ENCODE assay signal across 3 cellular contexts in the genomic region with DNA sequence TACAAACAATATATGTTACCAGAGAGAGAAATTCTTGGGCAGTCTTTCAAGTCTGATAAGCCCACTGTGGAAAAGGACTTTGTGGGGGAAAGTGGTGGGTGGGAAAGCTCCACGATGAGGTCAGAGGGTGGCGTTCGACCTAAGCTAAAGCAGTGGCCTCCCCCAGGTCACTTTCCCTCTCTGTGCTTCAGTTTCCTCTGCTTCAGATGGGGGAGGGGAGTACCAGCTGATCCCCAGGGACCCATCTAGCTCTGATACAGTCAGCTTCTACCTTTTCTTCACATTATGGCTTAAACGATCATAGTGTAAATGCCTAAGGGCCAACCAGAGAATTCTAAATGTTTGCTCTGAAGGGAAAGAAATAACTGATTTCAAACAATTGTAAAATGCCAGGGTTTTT.
TF ChIP-seq lines count a peak whose summit lies in the region.

No MANE protein-coding gene starts in this region.

TF ChIP-seq in SK-N-SH, 30 proteins besides CTCF, POLR2A, EP300 and RAD21 (continues in another document):
- TF ChIP-seq GATA2 (CRISPR knock-in tag; IDR thresholded peaks at IDR 0.05) (no peak), FOXM1 (IDR thresholded peaks at IDR 0.05; ENCODE audit: low read depth) (no peak), NFIC (IDR thresholded peaks at IDR 0.05; ENCODE audit: borderline replicate concordance) (no peak), POLR2AphosphoS5 (IDR thresholded peaks at IDR 0.05; ENCODE audit: low read depth, low read length) (no peak), ELF1 (IDR thresholded peaks at IDR 0.05) (no peak), RFX5 (IDR thresholded peaks at IDR 0.05; ENCODE audit: low read length) (no peak), EZH2phosphoT487 (IDR thresholded peaks at IDR 0.05; ENCODE audit: borderline replicate concordance, low read depth) (no peak), CHD2 (IDR thresholded peaks at IDR 0.05; ENCODE audit: low read length, partially characterized antibody) (no peak), TAF1 (IDR thresholded peaks at IDR 0.05; ENCODE audit: borderline replicate concordance, low read depth, low read length) (no peak), RCOR1 (IDR thresholded peaks at IDR 0.05; ENCODE audit: low read length) (no peak), GABPA (IDR thresholded peaks at IDR 0.05; ENCODE audit: low read depth) (no peak), ZBTB33 (IDR thresholded peaks at IDR 0.05; ENCODE audit: borderline replicate concordance, low read depth) (no peak), FOSL2 (IDR thresholded peaks at IDR 0.05; ENCODE audit: borderline replicate concordance, low read depth) (no peak)
- TF ChIP-seq, protein P1, sequence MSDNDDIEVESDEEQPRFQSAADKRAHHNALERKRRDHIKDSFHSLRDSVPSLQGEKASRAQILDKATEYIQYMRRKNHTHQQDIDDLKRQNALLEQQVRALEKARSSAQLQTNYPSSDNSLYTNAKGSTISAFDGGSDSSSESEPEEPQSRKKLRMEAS (IDR thresholded peaks at IDR 0.05; ENCODE audit: low read depth), result no peak
- TF ChIP-seq, protein P2, sequence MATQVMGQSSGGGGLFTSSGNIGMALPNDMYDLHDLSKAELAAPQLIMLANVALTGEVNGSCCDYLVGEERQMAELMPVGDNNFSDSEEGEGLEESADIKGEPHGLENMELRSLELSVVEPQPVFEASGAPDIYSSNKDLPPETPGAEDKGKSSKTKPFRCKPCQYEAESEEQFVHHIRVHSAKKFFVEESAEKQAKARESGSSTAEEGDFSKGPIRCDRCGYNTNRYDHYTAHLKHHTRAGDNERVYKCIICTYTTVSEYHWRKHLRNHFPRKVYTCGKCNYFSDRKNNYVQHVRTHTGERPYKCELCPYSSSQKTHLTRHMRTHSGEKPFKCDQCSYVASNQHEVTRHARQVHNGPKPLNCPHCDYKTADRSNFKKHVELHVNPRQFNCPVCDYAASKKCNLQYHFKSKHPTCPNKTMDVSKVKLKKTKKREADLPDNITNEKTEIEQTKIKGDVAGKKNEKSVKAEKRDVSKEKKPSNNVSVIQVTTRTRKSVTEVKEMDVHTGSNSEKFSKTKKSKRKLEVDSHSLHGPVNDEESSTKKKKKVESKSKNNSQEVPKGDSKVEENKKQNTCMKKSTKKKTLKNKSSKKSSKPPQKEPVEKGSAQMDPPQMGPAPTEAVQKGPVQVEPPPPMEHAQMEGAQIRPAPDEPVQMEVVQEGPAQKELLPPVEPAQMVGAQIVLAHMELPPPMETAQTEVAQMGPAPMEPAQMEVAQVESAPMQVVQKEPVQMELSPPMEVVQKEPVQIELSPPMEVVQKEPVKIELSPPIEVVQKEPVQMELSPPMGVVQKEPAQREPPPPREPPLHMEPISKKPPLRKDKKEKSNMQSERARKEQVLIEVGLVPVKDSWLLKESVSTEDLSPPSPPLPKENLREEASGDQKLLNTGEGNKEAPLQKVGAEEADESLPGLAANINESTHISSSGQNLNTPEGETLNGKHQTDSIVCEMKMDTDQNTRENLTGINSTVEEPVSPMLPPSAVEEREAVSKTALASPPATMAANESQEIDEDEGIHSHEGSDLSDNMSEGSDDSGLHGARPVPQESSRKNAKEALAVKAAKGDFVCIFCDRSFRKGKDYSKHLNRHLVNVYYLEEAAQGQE (IDR thresholded peaks at IDR 0.05; ENCODE audit: low read depth, low read length), result no peak

TF ChIP-seq in SK-N-SH treated with all-trans-retinoic acid at 6 μM for 48 hours, 23 proteins besides CTCF, POLR2A, EP300 and RAD21:
- TF ChIP-seq, protein P3, sequence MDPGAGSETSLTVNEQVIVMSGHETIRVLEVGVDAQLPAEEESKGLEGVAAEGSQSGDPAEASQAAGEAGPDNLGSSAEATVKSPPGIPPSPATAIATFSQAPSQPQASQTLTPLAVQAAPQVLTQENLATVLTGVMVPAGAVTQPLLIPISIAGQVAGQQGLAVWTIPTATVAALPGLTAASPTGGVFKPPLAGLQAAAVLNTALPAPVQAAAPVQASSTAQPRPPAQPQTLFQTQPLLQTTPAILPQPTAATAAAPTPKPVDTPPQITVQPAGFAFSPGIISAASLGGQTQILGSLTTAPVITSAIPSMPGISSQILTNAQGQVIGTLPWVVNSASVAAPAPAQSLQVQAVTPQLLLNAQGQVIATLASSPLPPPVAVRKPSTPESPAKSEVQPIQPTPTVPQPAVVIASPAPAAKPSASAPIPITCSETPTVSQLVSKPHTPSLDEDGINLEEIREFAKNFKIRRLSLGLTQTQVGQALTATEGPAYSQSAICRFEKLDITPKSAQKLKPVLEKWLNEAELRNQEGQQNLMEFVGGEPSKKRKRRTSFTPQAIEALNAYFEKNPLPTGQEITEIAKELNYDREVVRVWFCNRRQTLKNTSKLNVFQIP (CRISPR knock-in tag; IDR thresholded peaks at IDR 0.05; ENCODE audit: borderline replicate concordance, low read depth), result no peak
- TF ChIP-seq RARB (CRISPR knock-in tag; IDR thresholded peaks at IDR 0.05), result no peak
TF ChIP-seq in SK-N-SH treated with all-trans-retinoic acid at 6 μM for 48 hours: peak in this region for 0.

TF ChIP-seq in endothelial cell of umbilical vein, 7 proteins besides CTCF, POLR2A, EP300 and RAD21:
- TF ChIP-seq FOS (IDR thresholded peaks at IDR 0.05; ENCODE audit: borderline replicate concordance, insufficient read depth, low read length), result no peak
